In the genomic region with DNA sequence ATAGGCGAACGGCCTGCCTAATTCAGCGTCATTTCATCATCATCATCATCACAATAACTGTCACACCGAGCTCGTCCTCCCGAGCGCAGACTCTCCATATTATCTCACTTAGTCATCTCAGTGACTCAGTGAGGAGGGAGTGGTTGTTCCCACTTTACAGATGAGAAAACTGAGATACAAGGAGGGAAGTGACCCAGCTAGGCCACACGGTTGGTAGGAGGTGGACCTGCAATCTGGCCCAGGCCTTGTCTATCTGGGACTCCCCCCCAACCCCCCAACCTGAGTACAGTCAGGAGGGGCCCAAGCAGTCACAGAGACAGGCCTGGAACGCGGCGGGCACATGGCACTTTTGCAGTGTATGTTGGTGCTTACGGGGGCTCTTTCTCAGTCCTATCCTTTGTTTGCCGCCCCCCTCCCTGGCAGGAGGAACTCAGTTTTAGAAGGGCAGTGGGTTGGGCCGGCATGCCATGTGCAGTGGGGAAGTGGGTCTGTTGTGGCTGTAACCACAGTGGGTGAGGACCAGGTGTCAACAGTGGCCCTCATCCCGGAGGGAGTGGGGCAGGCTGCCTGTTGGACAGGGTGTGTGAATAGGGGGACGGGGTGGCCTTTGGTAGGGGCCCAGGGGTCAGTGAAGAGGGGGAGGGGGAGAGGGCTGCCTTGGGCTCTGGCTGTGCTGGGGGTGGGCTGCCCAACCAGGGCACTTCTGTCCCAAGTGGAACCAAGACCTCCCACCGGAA, we compare ENCODE assay signal across 8 cellular contexts. TPM values are rescaled to one million over a fixed set of nuclear protein-coding genes. Genes with fewer than 3 reads are reported as not detected.
DNase-seq lines count a peak whose midpoint lies in the region; ATAC-seq, FAIRE-seq and TF ChIP-seq lines count a peak whose summit lies in the region.

No MANE protein-coding gene starts in this region.

- H3K27ac ChIP-seq in ascending aorta (peak overlapping the region; percentile 97 to 99), HepG2 (ENCODE audit: extremely low read length, insufficient read depth, low read length) (peak overlapping the region; percentile 19), tibial artery (peak overlapping the region; percentile 98 to 100)

- no peak for TF ChIP-seq EP300 in HepG2 (IDR thresholded peaks at IDR 0.05; ENCODE audit: low read depth in 2 of 2, low read length in 2 of 2)
- TF ChIP-seq EP300 in HepG2 (CRISPR knock-in tag; IDR thresholded peaks at IDR 0.05; ENCODE audit: borderline replicate concordance): no peak

- no TSS peak for BruUV-seq in HepG2 (replicated peaks; lab: Mats Ljungman, UMichigan)

- WGBS in HepG2 (ENCODE audit: low lambda C conversion rate): 69% methylated on average over 15 of the region's 17 CpGs

- peak overlapping the region; percentile 97 for H3K4me2 ChIP-seq in HepG2 (ENCODE audit: low read depth, low read length)

- CTCF ChIA-PET in HepG2 (lab: Yijun Ruan, JAX; ENCODE audit: low intra/inter-chr PET ratio, low total read pairs): no interaction called here

- peak overlapping the region; percentile 83; the same call in 1 of the 2 replicates for H3K9ac ChIP-seq in HepG2 (ENCODE audit: insufficient read depth, low read depth, low read length)

- in situ Hi-C loops in HepG2 (cut with HindIII; ENCODE audit: extremely low pct_ligation_motif_present, low pct_unique_long_range_greater_than_20kb): loop anchor here (10.0 kb wide), 1 partner anchor 160 kb away; the partner anchor contains the start of gene RNU6ATAC

- peaks cover 13 to 42% of the 10 kb centered on the region in 2 donors for H3K4me1 ChIP-seq in ascending aorta
- peaks cover 77% of the 10 kb centered on the region for H3K4me1 ChIP-seq in HepG2 (ENCODE audit: insufficient read depth, low read length)
- H3K4me1 ChIP-seq in tibial artery: peaks cover 3 to 52% (median 45%) of the 10 kb centered on the region in 4 donors

- no peaks in the 10 kb centered on the region for H3K9me3 ChIP-seq in ascending aorta
- H3K9me3 ChIP-seq in HepG2 (ENCODE audit: low read length): no peaks in the 10 kb centered on the region
- no peaks in the 10 kb centered on the region for H3K9me3 ChIP-seq in tibial artery

- POLR2A ChIA-PET in HepG2 (lab: Yijun Ruan, JAX): interaction anchor here (0.6 kb wide), 1 partner anchor 357 kb away, joined by 5 read pairs; no protein-coding TSS in a partner anchor

- TF ChIP-seq CTCF in ascending aorta (IDR thresholded peaks at IDR 0.05) (no peak), HepG2 (CRISPR knock-in tag; IDR thresholded peaks at IDR 0.05) (no peak), tibial artery (IDR thresholded peaks at IDR 0.05) (no peak)

- no peak for DNase-seq in activated CD4-positive, CD25-positive, alpha-beta regulatory T cell (lab: John Stamatoyannopoulos, UW)
- DNase-seq in ascending aorta (ENCODE audit: low spot score in 2 of 2): no peak
- DNase-seq in HepG2 (ENCODE audit: low spot score): no peak
- DNase-seq in tibial artery: peak in 1 of 2 donors; percentile 66
- no peak for DNase-seq in putamen (ENCODE audit: low spot score)

- H4K20me1 ChIP-seq in HepG2 (ENCODE audit: insufficient read depth, low read length): no peaks in the 10 kb centered on the region

- H2AFZ ChIP-seq in HepG2 (ENCODE audit: low read length): no peak overlapping the region

- ATAC-seq in activated CD4-positive, CD25-positive, alpha-beta regulatory T cell treated with anti-CD3 and anti-CD28 coated beads, Interleukin-2, amount 50 U/mL, for 24 hours: peak; percentile 27 to 52
- ATAC-seq in HepG2 (no peak), GM18870 (IDR thresholded peaks at IDR 0.05; ENCODE audit: unreplicated experiment) (no peak), HG02623 (IDR thresholded peaks at IDR 0.05; ENCODE audit: unreplicated experiment) (no peak)

- TF ChIP-seq RAD21 in HepG2 (CRISPR knock-in tag; IDR thresholded peaks at IDR 0.05): no peak

- no peaks in the 10 kb centered on the region for H3K27me3 ChIP-seq in ascending aorta
- H3K27me3 ChIP-seq in HepG2 (ENCODE audit: control insufficient read depth in 1 of 2, insufficient read depth in 2 of 2, low read length in 2 of 2): peaks cover 0 to 2% of the 10 kb centered on the region in 2 experiments; a peak in 2 of 5 replicates
- peaks cover 0 to 2% of the 10 kb centered on the region in 2 donors for H3K27me3 ChIP-seq in tibial artery

- intact Hi-C loops in ascending aorta (cut with DNase I) (loop anchor here (2.0 to 5.0 kb wide), 6 partner anchors 42 to 1768 kb away; partner anchors contain the start of genes BRD3OS, CAMSAP1 and COL5A1), HepG2 (cut with micrococcal nuclease; ENCODE audit: unreplicated experiment) (loop anchor here (5.0 to 10.0 kb wide), 3 partner anchors 43 to 150 kb away; no protein-coding TSS in a partner anchor), tibial artery (cut with DNase I; ENCODE audit: low total_unique reads) (loop anchor here (5.0 kb wide), 1 partner anchor 108 kb away; no protein-coding TSS in a partner anchor)

- H3K36me3 ChIP-seq in ascending aorta (no peaks in the 10 kb centered on the region), HepG2 (replicated peaks in 1 of 2; ENCODE audit: control insufficient read depth in 1 of 2, insufficient read depth in 2 of 2, low read length in 2 of 2) (no peaks in the 10 kb centered on the region), tibial artery (no peaks in the 10 kb centered on the region)

- peaks cover 26% of the 10 kb centered on the region for H3K79me2 ChIP-seq in HepG2 (ENCODE audit: insufficient read depth, low read length)

- H3K4me3 ChIP-seq in ascending aorta (peak overlapping the region; percentile 80 to 86), HepG2 (replicated peaks in 1 of 3; ENCODE audit: insufficient read depth in 1 of 3, low read depth in 2 of 3, low read length in 3 of 3) (peak overlapping the region in 1 of 3 experiments; percentile 83; a peak in 3 of 6 replicates), tibial artery (peak overlapping the region; percentile 72 to 77)

- no peak for FAIRE-seq in HepG2 (lab: Jason Lieb, UNC)

- TF ChIP-seq POLR2A in HepG2 (IDR thresholded peaks at IDR 0.05; ENCODE audit: insufficient read depth in 1 of 2, low read depth in 2 of 2, low read length in 2 of 2): no peak

TF ChIP-seq in HepG2, 621 proteins besides CTCF, POLR2A, EP300 and RAD21 (continues in another document):
- TF ChIP-seq SP2 (CRISPR knock-in tag; IDR thresholded peaks at IDR 0.05) (no peak), ZNF784 (CRISPR knock-in tag; IDR thresholded peaks at IDR 0.05; ENCODE audit: borderline replicate concordance) (no peak), HNF4G (IDR thresholded peaks at IDR 0.05; ENCODE audit: borderline replicate concordance, low read depth, low read length) (no peak), HNF4G (CRISPR knock-in tag; IDR thresholded peaks at IDR 0.05; ENCODE audit: borderline replicate concordance, low read depth) (no peak), ATF1 (CRISPR knock-in tag; IDR thresholded peaks at IDR 0.05) (no peak), ZNF333 (CRISPR knock-in tag; IDR thresholded peaks at IDR 0.05; ENCODE audit: borderline replicate concordance) (no peak), HOXA5 (CRISPR knock-in tag; IDR thresholded peaks at IDR 0.05) (no peak), ZNF382 (CRISPR knock-in tag; IDR thresholded peaks at IDR 0.05; ENCODE audit: borderline replicate concordance) (no peak), ZNF207 (IDR thresholded peaks at IDR 0.05; ENCODE audit: borderline replicate concordance) (no peak), DPF2 (CRISPR knock-in tag; IDR thresholded peaks at IDR 0.05; ENCODE audit: borderline replicate concordance, low read depth) (no peak), ADNP (CRISPR knock-in tag; IDR thresholded peaks at IDR 0.05) (peak; percentile 87; the same call in 1 of the 2 replicates)

RNA-seq across cellular contexts. Expression of gene RXRA, which starts 1.7 kb away (rescaled TPM):
- total RNA-seq in ascending aorta (64.1 TPM), HepG2 (2016; rRNA removed; fragmentation: Illumina TruSeq; extraction: Trizol) (19.2 and 29.2 TPM in 2 replicates)
- 24.1 and 24.5 TPM in 2 replicates for total RNA-seq in HepG2 (2016; cell fraction: cytosol; rRNA removed; fragmentation: Illumina TruSeq; extraction: Trizol; ENCODE audit: low read depth)
- total RNA-seq in HepG2 (2016; cell fraction: insoluble cytoplasmic fraction; rRNA removed; fragmentation: Illumina TruSeq; extraction: Trizol): 16.2 and 29.2 TPM in 2 replicates
- 50.6 and 51.0 TPM in 2 replicates for total RNA-seq in HepG2 (2016; cell fraction: membrane; rRNA removed; fragmentation: Illumina TruSeq; extraction: Trizol)
- 14.5 and 14.9 TPM in 2 replicates for total RNA-seq in HepG2 (2016; cell fraction: nucleus; rRNA removed; fragmentation: Illumina TruSeq; extraction: Trizol)
- 18.9 and 23.8 TPM in 2 replicates for polyA plus RNA-seq in HepG2 (2011; rRNA removed)
- polyA plus RNA-seq in HepG2 (2011; cell fraction: cytosol; rRNA removed): 20.3 and 28.6 TPM in 2 replicates
- 25.5 and 28.6 TPM in 2 replicates for polyA plus RNA-seq in HepG2 (2011; cell fraction: nucleus; rRNA removed)
- 42.6 and 48.4 TPM in 2 replicates for polyA plus RNA-seq in HepG2 (2012)
- polyA plus RNA-seq in HepG2 (2016; cell fraction: cytosol; fragmentation: Illumina TruSeq; extraction: Trizol; ENCODE audit: low read depth): 68.3 and 74.3 TPM in 2 replicates
- 28.2 and 39.1 TPM in 2 replicates for polyA plus RNA-seq in HepG2 (2016; cell fraction: insoluble cytoplasmic fraction; fragmentation: Illumina TruSeq; extraction: Trizol; ENCODE audit: low read depth)
- 81.0 and 95.6 TPM in 2 replicates for polyA plus RNA-seq in HepG2 (2016; cell fraction: membrane; fragmentation: Illumina TruSeq; extraction: Trizol; ENCODE audit: low read depth)
- polyA plus RNA-seq in HepG2 (2016; cell fraction: nucleus; fragmentation: Illumina TruSeq; extraction: Trizol; ENCODE audit: insufficient read depth, low read depth): 27.8 and 30.7 TPM in 2 replicates
- polyA minus RNA-seq in HepG2 (2011; rRNA and poly(A)+ RNA removed; ENCODE audit: low replicate concordance): 26.4 and 69.1 TPM in 2 replicates
- polyA minus RNA-seq in HepG2 (2011; cell fraction: cytosol; rRNA and poly(A)+ RNA removed): 27.2 and 30.5 TPM in 2 replicates
- polyA minus RNA-seq in HepG2 (2011; cell fraction: nucleus; rRNA and poly(A)+ RNA removed): 13.6 and 15.8 TPM in 2 replicates

Comparison
In these comparisons a context has a peak if more than half of its experiments do, and no peak if none do; other contexts are left out.
1. ATAC-seq: peak in activated CD4-positive, CD25-positive, alpha-beta regulatory T cell treated with anti-CD3 and anti-CD28 coated beads, Interleukin-2, amount 50 U/mL, for 24 hours (2 of 2); none in HepG2 (single experiment), GM18870 (single experiment) and HG02623 (single experiment).
2. H3K27ac ChIP-seq: peak in every context shown above with its lines; median percentile 99 in tibial artery; 98 in ascending aorta; 19 in HepG2.